In the genomic region with DNA sequence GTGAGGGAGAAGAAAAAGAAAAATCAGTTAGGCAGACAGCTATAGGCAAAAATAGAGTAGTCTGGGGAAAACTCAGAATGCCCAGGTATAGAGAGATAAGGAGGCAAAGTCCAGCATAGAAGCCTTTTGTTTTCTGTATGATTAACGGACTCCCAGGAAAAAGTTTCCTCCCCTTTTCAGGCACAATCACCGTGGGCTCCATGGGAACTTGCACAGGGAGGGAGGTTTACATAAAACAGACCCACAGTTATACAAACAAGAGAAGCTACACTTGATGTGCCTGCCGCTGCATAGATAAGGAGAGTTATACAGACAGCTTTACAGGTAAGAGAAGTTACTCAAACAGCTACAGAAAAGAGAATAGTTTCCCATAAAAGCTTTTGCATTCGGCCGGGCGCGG, we compare ENCODE assay signal across 1 cellular context.
TF ChIP-seq lines count a peak whose summit lies in the region.

No MANE protein-coding gene starts in this region.

TF ChIP-seq in HepG2, 621 proteins besides CTCF, POLR2A, EP300 and RAD21 (continues in another document):
- TF ChIP-seq ATF4 (CRISPR knock-in tag; IDR thresholded peaks at IDR 0.05), result no peak
- no peak for TF ChIP-seq AGO2 (optimal IDR thresholded peaks at IDR 0.05; ENCODE audit: low read depth, low read length)
- TF ChIP-seq ZNF691 (CRISPR knock-in tag; IDR thresholded peaks at IDR 0.05; ENCODE audit: borderline replicate concordance, low read depth), result no peak
- TF ChIP-seq ELF3 (CRISPR knock-in tag; IDR thresholded peaks at IDR 0.05), result peak; percentile 34; the same call in 1 of the 2 replicates
- peak; percentile 81 for TF ChIP-seq SOX5 (CRISPR knock-in tag; IDR thresholded peaks at IDR 0.05; ENCODE audit: borderline replicate concordance)
- TF ChIP-seq SOX6 (IDR thresholded peaks at IDR 0.05), result no peak
- TF ChIP-seq SOX6 (CRISPR knock-in tag; IDR thresholded peaks at IDR 0.05), result peak; percentile 71; the same call in 1 of the 2 replicates
- no peak for TF ChIP-seq ZNF44 (CRISPR knock-in tag; IDR thresholded peaks at IDR 0.05)
- TF ChIP-seq ZBTB8A (CRISPR knock-in tag; IDR thresholded peaks at IDR 0.05; ENCODE audit: borderline replicate concordance, low read depth), result peak; percentile 99
- peak; percentile 63 for TF ChIP-seq BCL6 (CRISPR knock-in tag; IDR thresholded peaks at IDR 0.05)
- TF ChIP-seq FOXA1 (IDR thresholded peaks at IDR 0.05), result no peak
- TF ChIP-seq FOXA1 (CRISPR knock-in tag; IDR thresholded peaks at IDR 0.05), result peak; percentile 68
- TF ChIP-seq ARHGAP35 (CRISPR knock-in tag; IDR thresholded peaks at IDR 0.05; ENCODE audit: borderline replicate concordance), result no peak
- TF ChIP-seq HNF4A (CRISPR knock-in tag; IDR thresholded peaks at IDR 0.05), result peak; percentile 37; the same call in 1 of the 2 replicates
- TF ChIP-seq FOXA3 (CRISPR knock-in tag; IDR thresholded peaks at IDR 0.05), result peak; percentile 58
- TF ChIP-seq SOX13 (IDR thresholded peaks at IDR 0.05), result no peak
- TF ChIP-seq SOX13 (CRISPR knock-in tag; conservative IDR thresholded peaks at IDR 0.05 in 1 of 2, IDR thresholded peaks at IDR 0.05 in 1 of 2), result peak in 1 of 2 experiments; percentile 83; a peak in 2 of 4 replicates
- TF ChIP-seq, protein P1, sequence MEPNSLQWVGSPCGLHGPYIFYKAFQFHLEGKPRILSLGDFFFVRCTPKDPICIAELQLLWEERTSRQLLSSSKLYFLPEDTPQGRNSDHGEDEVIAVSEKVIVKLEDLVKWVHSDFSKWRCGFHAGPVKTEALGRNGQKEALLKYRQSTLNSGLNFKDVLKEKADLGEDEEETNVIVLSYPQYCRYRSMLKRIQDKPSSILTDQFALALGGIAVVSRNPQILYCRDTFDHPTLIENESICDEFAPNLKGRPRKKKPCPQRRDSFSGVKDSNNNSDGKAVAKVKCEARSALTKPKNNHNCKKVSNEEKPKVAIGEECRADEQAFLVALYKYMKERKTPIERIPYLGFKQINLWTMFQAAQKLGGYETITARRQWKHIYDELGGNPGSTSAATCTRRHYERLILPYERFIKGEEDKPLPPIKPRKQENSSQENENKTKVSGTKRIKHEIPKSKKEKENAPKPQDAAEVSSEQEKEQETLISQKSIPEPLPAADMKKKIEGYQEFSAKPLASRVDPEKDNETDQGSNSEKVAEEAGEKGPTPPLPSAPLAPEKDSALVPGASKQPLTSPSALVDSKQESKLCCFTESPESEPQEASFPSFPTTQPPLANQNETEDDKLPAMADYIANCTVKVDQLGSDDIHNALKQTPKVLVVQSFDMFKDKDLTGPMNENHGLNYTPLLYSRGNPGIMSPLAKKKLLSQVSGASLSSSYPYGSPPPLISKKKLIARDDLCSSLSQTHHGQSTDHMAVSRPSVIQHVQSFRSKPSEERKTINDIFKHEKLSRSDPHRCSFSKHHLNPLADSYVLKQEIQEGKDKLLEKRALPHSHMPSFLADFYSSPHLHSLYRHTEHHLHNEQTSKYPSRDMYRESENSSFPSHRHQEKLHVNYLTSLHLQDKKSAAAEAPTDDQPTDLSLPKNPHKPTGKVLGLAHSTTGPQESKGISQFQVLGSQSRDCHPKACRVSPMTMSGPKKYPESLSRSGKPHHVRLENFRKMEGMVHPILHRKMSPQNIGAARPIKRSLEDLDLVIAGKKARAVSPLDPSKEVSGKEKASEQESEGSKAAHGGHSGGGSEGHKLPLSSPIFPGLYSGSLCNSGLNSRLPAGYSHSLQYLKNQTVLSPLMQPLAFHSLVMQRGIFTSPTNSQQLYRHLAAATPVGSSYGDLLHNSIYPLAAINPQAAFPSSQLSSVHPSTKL (CRISPR knock-in tag; IDR thresholded peaks at IDR 0.05), result peak; percentile 59; the same call in 1 of the 2 replicates
- 0 out of 2 replicates have a peak, but pooled peaks have one; percentile 15 for TF ChIP-seq FOXO1 (CRISPR knock-in tag; IDR thresholded peaks at IDR 0.05)
- no peak for TF ChIP-seq FOXP1 (IDR thresholded peaks at IDR 0.05)
- TF ChIP-seq FOXP1 (CRISPR knock-in tag; IDR thresholded peaks at IDR 0.05), result peak; percentile 38
- TF ChIP-seq, protein P2, sequence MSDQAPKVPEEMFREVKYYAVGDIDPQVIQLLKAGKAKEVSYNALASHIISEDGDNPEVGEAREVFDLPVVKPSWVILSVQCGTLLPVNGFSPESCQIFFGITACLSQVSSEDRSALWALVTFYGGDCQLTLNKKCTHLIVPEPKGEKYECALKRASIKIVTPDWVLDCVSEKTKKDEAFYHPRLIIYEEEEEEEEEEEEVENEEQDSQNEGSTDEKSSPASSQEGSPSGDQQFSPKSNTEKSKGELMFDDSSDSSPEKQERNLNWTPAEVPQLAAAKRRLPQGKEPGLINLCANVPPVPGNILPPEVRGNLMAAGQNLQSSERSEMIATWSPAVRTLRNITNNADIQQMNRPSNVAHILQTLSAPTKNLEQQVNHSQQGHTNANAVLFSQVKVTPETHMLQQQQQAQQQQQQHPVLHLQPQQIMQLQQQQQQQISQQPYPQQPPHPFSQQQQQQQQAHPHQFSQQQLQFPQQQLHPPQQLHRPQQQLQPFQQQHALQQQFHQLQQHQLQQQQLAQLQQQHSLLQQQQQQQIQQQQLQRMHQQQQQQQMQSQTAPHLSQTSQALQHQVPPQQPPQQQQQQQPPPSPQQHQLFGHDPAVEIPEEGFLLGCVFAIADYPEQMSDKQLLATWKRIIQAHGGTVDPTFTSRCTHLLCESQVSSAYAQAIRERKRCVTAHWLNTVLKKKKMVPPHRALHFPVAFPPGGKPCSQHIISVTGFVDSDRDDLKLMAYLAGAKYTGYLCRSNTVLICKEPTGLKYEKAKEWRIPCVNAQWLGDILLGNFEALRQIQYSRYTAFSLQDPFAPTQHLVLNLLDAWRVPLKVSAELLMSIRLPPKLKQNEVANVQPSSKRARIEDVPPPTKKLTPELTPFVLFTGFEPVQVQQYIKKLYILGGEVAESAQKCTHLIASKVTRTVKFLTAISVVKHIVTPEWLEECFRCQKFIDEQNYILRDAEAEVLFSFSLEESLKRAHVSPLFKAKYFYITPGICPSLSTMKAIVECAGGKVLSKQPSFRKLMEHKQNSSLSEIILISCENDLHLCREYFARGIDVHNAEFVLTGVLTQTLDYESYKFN (CRISPR knock-in tag; conservative IDR thresholded peaks at IDR 0.05), result peak; percentile 34; the same call in 1 of the 2 replicates
- TF ChIP-seq PATZ1 (CRISPR knock-in tag; IDR thresholded peaks at IDR 0.05), result peak; percentile 88
- TF ChIP-seq ZNF343 (CRISPR knock-in tag; IDR thresholded peaks at IDR 0.05), result no peak
- no peak for TF ChIP-seq SMYD3 (CRISPR knock-in tag; IDR thresholded peaks at IDR 0.05)
- TF ChIP-seq, protein P3, sequence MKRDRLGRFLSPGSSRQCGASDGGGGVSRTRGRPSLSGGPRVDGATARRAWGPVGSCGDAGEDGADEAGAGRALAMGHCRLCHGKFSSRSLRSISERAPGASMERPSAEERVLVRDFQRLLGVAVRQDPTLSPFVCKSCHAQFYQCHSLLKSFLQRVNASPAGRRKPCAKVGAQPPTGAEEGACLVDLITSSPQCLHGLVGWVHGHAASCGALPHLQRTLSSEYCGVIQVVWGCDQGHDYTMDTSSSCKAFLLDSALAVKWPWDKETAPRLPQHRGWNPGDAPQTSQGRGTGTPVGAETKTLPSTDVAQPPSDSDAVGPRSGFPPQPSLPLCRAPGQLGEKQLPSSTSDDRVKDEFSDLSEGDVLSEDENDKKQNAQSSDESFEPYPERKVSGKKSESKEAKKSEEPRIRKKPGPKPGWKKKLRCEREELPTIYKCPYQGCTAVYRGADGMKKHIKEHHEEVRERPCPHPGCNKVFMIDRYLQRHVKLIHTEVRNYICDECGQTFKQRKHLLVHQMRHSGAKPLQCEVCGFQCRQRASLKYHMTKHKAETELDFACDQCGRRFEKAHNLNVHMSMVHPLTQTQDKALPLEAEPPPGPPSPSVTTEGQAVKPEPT (CRISPR knock-in tag; IDR thresholded peaks at IDR 0.05; ENCODE audit: low read depth), result no peak
- no peak for TF ChIP-seq MEIS1 (CRISPR knock-in tag; IDR thresholded peaks at IDR 0.05; ENCODE audit: borderline replicate concordance)
- TF ChIP-seq NKX3-1 (CRISPR knock-in tag; IDR thresholded peaks at IDR 0.05), result no peak
- TF ChIP-seq HOXA9 (CRISPR knock-in tag; IDR thresholded peaks at IDR 0.05; ENCODE audit: borderline replicate concordance), result no peak
- no peak for TF ChIP-seq HMGA1 (CRISPR knock-in tag; conservative IDR thresholded peaks at IDR 0.05)
- no peak for TF ChIP-seq USF2 (IDR thresholded peaks at IDR 0.05; ENCODE audit: low read depth, low read length)
- TF ChIP-seq USF2 (CRISPR knock-in tag; IDR thresholded peaks at IDR 0.05; ENCODE audit: borderline replicate concordance), result no peak
- TF ChIP-seq, protein P4, sequence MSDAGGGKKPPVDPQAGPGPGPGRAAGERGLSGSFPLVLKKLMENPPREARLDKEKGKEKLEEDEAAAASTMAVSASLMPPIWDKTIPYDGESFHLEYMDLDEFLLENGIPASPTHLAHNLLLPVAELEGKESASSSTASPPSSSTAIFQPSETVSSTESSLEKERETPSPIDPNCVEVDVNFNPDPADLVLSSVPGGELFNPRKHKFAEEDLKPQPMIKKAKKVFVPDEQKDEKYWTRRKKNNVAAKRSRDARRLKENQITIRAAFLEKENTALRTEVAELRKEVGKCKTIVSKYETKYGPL (CRISPR knock-in tag; IDR thresholded peaks at IDR 0.05), result no peak
- no peak for TF ChIP-seq SP4 (CRISPR knock-in tag; IDR thresholded peaks at IDR 0.05)
- TF ChIP-seq SALL2 (CRISPR knock-in tag; IDR thresholded peaks at IDR 0.05), result no peak
- TF ChIP-seq, protein P5, sequence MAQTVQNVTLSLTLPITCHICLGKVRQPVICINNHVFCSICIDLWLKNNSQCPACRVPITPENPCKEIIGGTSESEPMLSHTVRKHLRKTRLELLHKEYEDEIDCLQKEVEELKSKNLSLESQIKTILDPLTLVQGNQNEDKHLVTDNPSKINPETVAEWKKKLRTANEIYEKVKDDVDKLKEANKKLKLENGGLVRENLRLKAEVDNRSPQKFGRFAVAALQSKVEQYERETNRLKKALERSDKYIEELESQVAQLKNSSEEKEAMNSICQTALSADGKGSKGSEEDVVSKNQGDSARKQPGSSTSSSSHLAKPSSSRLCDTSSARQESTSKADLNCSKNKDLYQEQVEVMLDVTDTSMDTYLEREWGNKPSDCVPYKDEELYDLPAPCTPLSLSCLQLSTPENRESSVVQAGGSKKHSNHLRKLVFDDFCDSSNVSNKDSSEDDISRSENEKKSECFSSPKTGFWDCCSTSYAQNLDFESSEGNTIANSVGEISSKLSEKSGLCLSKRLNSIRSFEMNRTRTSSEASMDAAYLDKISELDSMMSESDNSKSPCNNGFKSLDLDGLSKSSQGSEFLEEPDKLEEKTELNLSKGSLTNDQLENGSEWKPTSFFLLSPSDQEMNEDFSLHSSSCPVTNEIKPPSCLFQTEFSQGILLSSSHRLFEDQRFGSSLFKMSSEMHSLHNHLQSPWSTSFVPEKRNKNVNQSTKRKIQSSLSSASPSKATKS (CRISPR knock-in tag; IDR thresholded peaks at IDR 0.05), result no peak
- TF ChIP-seq HMG20A (CRISPR knock-in tag; IDR thresholded peaks at IDR 0.05; ENCODE audit: borderline replicate concordance), result 0 out of 2 replicates have a peak, but pooled peaks have one; percentile 13
